Comparison of ENCODE assay signal across 1 cellular context in the genomic region with DNA sequence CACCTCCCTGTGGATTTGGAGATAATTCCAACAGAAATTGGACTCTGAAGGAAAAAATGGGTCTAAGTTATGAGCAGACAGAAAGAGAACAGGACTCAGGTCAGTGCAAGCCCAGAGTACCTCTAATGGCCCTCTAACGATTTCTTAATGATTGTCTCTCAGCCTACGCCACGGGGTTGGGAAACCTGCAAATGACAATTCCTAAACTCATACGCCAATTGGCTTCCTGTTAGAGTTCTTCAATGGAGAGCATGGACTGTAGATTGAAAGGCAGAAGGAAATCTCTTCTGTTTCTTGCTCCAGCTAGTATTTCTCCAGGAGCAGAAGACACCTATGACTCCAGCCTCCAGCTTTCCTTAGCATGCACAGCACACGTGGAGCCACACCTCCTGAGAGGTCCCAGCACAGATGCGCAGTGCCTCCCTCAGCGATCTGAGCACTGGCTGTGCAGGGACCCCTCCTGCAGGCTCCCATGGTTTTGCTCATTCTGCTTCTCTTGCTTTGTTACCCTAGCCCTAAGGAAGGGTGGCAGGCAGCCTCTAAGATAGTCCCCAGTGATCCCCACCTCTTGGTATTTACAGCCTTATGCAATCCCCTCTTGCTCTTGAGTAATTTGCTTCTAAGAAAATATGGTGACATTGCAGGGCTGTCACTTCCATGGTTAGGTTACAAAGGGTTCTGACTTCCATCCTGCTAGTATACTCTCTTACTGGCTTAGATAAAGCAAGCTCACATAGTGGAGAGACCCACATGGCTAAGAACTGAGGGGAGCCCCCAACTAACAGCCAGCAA.
TF ChIP-seq lines count a peak whose summit lies in the region.

No MANE protein-coding gene starts in this region.

TF ChIP-seq in K562, 482 proteins besides CTCF, POLR2A, EP300 and RAD21:
- peak in 1 of 2 experiments; percentile 25; a peak in 1 of 4 replicates for TF ChIP-seq TRIM24 (IDR thresholded peaks at IDR 0.05)
- TF ChIP-seq CEBPG (CRISPR knock-in tag; IDR thresholded peaks at IDR 0.05), result peak; percentile 52; the same call in 1 of the 2 replicates
- peak in 1 of 2 experiments; percentile 64; a peak in 2 of 4 replicates for TF ChIP-seq CEBPG (tag; conservative IDR thresholded peaks at IDR 0.05 in 1 of 2, IDR thresholded peaks at IDR 0.05 in 1 of 2)
- TF ChIP-seq CEBPB (tag; IDR thresholded peaks at IDR 0.05), result peak; percentile 50
- peak; percentile 21; the same call in 1 of the 2 replicates for TF ChIP-seq MGA (IDR thresholded peaks at IDR 0.05)
- TF ChIP-seq FOXK1 (CRISPR knock-in tag; IDR thresholded peaks at IDR 0.05; ENCODE audit: borderline replicate concordance), result no peak
- no peak for TF ChIP-seq ZFP1 (CRISPR knock-in tag; IDR thresholded peaks at IDR 0.05)
- peak in 1 of 2 experiments; percentile 33; a peak in 1 of 4 replicates for TF ChIP-seq NRF1 (conservative IDR thresholded peaks at IDR 0.05 in 1 of 2, IDR thresholded peaks at IDR 0.05 in 1 of 2)
TF ChIP-seq in K562: peak in this region for 5.
